ENCODE assay signal across 14 cellular contexts in genomic region chr1:151661728-151662127, GRCh38. TPM values are rescaled to one million over a fixed set of nuclear protein-coding genes. Genes with fewer than 3 reads are reported as not detected.
A peak's percentile ranks its signal among the peaks of the same experiment; 100 is the strongest.
DNase-seq lines count a peak whose midpoint lies in the region; ATAC-seq and TF ChIP-seq lines count a peak whose summit lies in the region.
"Had no signal": no experiment of that assay in that cellular context is flagged by ENCODE, and none has a peak within 500 bp of the region (broad histone marks: within the 10 kb centered on the region; RNA-seq: fewer than 3 reads in every experiment).

No MANE protein-coding gene starts in this region.

- no peaks in the 10 kb centered on the region for H3K9me3 ChIP-seq in body of pancreas
- H3K9me3 ChIP-seq: thoracic aorta had no signal

- WGBS in body of pancreas, 2 donors: 14 to 17% methylated on average over 6 of the region's 6 CpGs

- no peak for TF ChIP-seq CTCF in body of pancreas (IDR thresholded peaks at IDR 0.05)
- TF ChIP-seq CTCF in progenitor cell of endocrine pancreas (IDR thresholded peaks at IDR 0.05; ENCODE audit: unreplicated experiment): no peak
- TF ChIP-seq CTCF in brain microvascular endothelial cell (IDR thresholded peaks at IDR 0.05; ENCODE audit: low read depth, low read length, missing control alignments): no peak

- DNase-seq in SIG-M5 treated with dmso at 0.1 percent for 504 hours (lab: John Stamatoyannopoulos, UW; ENCODE audit: unreplicated experiment): peak; percentile 52
- no peak for DNase-seq in SIG-M5 (lab: John Stamatoyannopoulos, UW)
- peak; percentile 11 for DNase-seq in NOMO-1 treated with dmso at 0.1 percent for 144 hours (lab: John Stamatoyannopoulos, UW; ENCODE audit: unreplicated experiment)
- DNase-seq in body of pancreas: peak in 1 of 4 donors; percentile 10
- DNase-seq in progenitor cell of endocrine pancreas (ENCODE audit: low spot score, unreplicated experiment): no peak
- DNase-seq in activated CD4-positive, CD25-positive, alpha-beta regulatory T cell (lab: John Stamatoyannopoulos, UW): no peak
- no peak for DNase-seq in brain microvascular endothelial cell
- DNase-seq in HK-2 (ENCODE audit: unreplicated experiment): no peak
- DNase-seq: 8988T; effector CD4-positive, alpha-beta T cell; foreskin melanocyte; kidney had no signal

- H3K4me1 ChIP-seq in body of pancreas: peaks cover 7% of the 10 kb centered on the region

- in situ Hi-C loops in brain microvascular endothelial cell (cut with HindIII; ENCODE audit: low pct_ligation_motif_present, low sequenced_read_pairs): no loop called here

- peaks cover 19% of the 10 kb centered on the region for H3K36me3 Mint-ChIP-seq in progenitor cell of endocrine pancreas (ENCODE audit: insufficient read depth)

- H3K27ac ChIP-seq in body of pancreas (peak overlapping the region in 3 of 4 donors; percentile 20 to 48 (median 36)), brain microvascular endothelial cell (no peak overlapping the region)
- H3K27ac ChIP-seq: thoracic aorta had no signal

- intact Hi-C loops in body of pancreas (cut with DNase I): no loop called here

- H3K4me1 Mint-ChIP-seq in progenitor cell of endocrine pancreas (ENCODE audit: low read depth): peaks cover 5% of the 10 kb centered on the region

- H3K4me3 Mint-ChIP-seq in progenitor cell of endocrine pancreas (ENCODE audit: low read depth): no peak overlapping the region

- H3K27ac Mint-ChIP-seq in progenitor cell of endocrine pancreas: peak overlapping the region; percentile 17

- no peaks in the 10 kb centered on the region for H3K9me3 Mint-ChIP-seq in progenitor cell of endocrine pancreas (ENCODE audit: low read depth)

- H3K36me3 ChIP-seq in body of pancreas (replicated peaks in 1 of 2; ENCODE audit: insufficient read depth in 1 of 2, low read depth in 2 of 2) (peaks cover 0 to 2% of the 10 kb centered on the region in 2 donors), brain microvascular endothelial cell (replicated peaks) (peaks cover 2% of the 10 kb centered on the region)

- H3K4me3 ChIP-seq in body of pancreas (no peak overlapping the region), brain microvascular endothelial cell (ENCODE audit: low read depth, low read length) (no peak overlapping the region)
- H3K4me3 ChIP-seq: smooth muscle cell, thoracic aorta had no signal

- peak; percentile 45 for ATAC-seq in body of pancreas

- H3K27me3 ChIP-seq in body of pancreas (no peaks in the 10 kb centered on the region), brain microvascular endothelial cell (replicated peaks) (no peaks in the 10 kb centered on the region)

- TF ChIP-seq POLR2A in body of pancreas (IDR thresholded peaks at IDR 0.05): no peak

- H3K27me3 Mint-ChIP-seq in progenitor cell of endocrine pancreas: no peaks in the 10 kb centered on the region

RNA-seq across cellular contexts. Expression of gene SNX27, which starts 49.9 kb away (rescaled TPM):
- 10 to 100 TPM; 22.3 to 25.7 TPM for total RNA-seq in body of pancreas
- 50.0 and 50.3 TPM in 2 replicates for total RNA-seq in progenitor cell of endocrine pancreas

RNA-seq across cellular contexts. Expression of gene CELF3, which starts 54.9 kb away (rescaled TPM):
- total RNA-seq in body of pancreas (10 to 100 TPM in 1 of 2 donors, 1 to 10 TPM in 1; 1.6 to 48.1 TPM), progenitor cell of endocrine pancreas (20.0 and 22.6 TPM in 2 replicates)
- total RNA-seq: kidney, smooth muscle cell, thoracic aorta had no signal

RNA-seq across cellular contexts. Expression of gene RIIAD1, which starts 59.6 kb away (rescaled TPM):
- total RNA-seq in body of pancreas (not detected), progenitor cell of endocrine pancreas (0.51 and 1.2 TPM in 2 replicates)
- total RNA-seq: kidney, smooth muscle cell, thoracic aorta had no signal

Comparison
In these comparisons a context has a peak if more than half of its experiments do, and no peak if none do; other contexts are left out.
1. DNase-seq: peak in SIG-M5 treated with dmso at 0.1 percent for 504 hours (single experiment) and NOMO-1 treated with dmso at 0.1 percent for 144 hours (single experiment); none in SIG-M5 (single experiment), progenitor cell of endocrine pancreas (single experiment), activated CD4-positive, CD25-positive, alpha-beta regulatory T cell (0 of 4), brain microvascular endothelial cell (single experiment) and HK-2 (single experiment).